8 cellular contexts compared by ENCODE assay signal in genomic region chr1:228500901-228501871, GRCh38. TPM values are rescaled to one million over a fixed set of nuclear protein-coding genes. Genes with fewer than 3 reads are reported as not detected.
DNase-seq lines count a peak whose midpoint lies in the region; ATAC-seq, FAIRE-seq and TF ChIP-seq lines count a peak whose summit lies in the region.

No MANE protein-coding gene starts in this region.

- H3K9me3 ChIP-seq in psoas muscle = no peaks in the 10 kb centered on the region

- peak; percentile 90 for ATAC-seq in HG02623 (IDR thresholded peaks at IDR 0.05; ENCODE audit: unreplicated experiment)
- peak; percentile 98 for ATAC-seq in SK-N-SH treated with all-trans-retinoic acid at 6 μM for 48 hours
- peak; percentile 97 for ATAC-seq in Right ventricle myocardium superior (ENCODE audit: poor library complexity)
- ATAC-seq in psoas muscle = peak; percentile 91 to 96 (median 94)

- H3K36me3 ChIP-seq in psoas muscle (ENCODE audit: insufficient read depth in 1 of 2, low read depth in 1 of 2) = peaks cover 0 to under 1% of the 10 kb centered on the region in 2 donors

- DNase-seq in NB4 (ENCODE audit: low read depth) (peak; percentile 92), Right ventricle myocardium superior (peak; percentile 84), psoas muscle (peak; percentile 83 to 87), urothelium cell line (ENCODE audit: low spot score) (peak; percentile 83)
- DNase-seq in activated naive CD4-positive, alpha-beta T cell treated with anti-CD3 and anti-CD28 coated beads, Interleukin-2, amount 50 U/mL, for 16 hours = peak; percentile 88

- no peak for TF ChIP-seq POLR2A in NB4 (IDR thresholded peaks at IDR 0.05; ENCODE audit: extremely low read depth, insufficient read length)

- no peak overlapping the region for H3K27ac ChIP-seq in psoas muscle

- H3K4me1 ChIP-seq in psoas muscle = peaks cover 7% of the 10 kb centered on the region

- no peak for FAIRE-seq in urothelium cell line (lab: Jason Lieb, UNC)

- H3K27me3 ChIP-seq in psoas muscle (ENCODE audit: insufficient read depth in 3 of 3, low read length in 2 of 3) = no peaks in the 10 kb centered on the region

- WGBS in psoas muscle, 3 donors = 22 to 25% (median 23%) methylated on average over 23 of the region's 23 CpGs

- intact Hi-C loops in Right ventricle myocardium superior (cut with DNase I) (no loop called here), psoas muscle (cut with DNase I) (no loop called here)

- H3K4me3 ChIP-seq in NB4 (ENCODE audit: low read depth, low read length) (no peak overlapping the region), psoas muscle (peak overlapping the region; percentile 48)

- TF ChIP-seq CTCF in GM12873 (IDR thresholded peaks at IDR 0.05; ENCODE audit: insufficient read depth, low read depth, low read length, missing control alignments) (peak; percentile 97), NB4 (IDR thresholded peaks at IDR 0.05; ENCODE audit: low read depth, low read length) (peak; percentile 88), psoas muscle (IDR thresholded peaks at IDR 0.05) (peak; percentile 93)

TF ChIP-seq in SK-N-SH treated with all-trans-retinoic acid at 6 μM for 48 hours, 23 proteins besides CTCF, POLR2A, EP300 and RAD21:
- no peak for TF ChIP-seq BACH2 (CRISPR knock-in tag; IDR thresholded peaks at IDR 0.05; ENCODE audit: borderline replicate concordance)
- peak; percentile 10; the same call in 1 of the 2 replicates for TF ChIP-seq ZC3H10 (CRISPR knock-in tag; IDR thresholded peaks at IDR 0.05)

RNA-seq across cellular contexts. Expression of gene RNF187, which starts 14.0 kb away (rescaled TPM):
- total RNA-seq in Right ventricle myocardium superior (81.7 TPM), psoas muscle (100 to 1,000 TPM in 3 of 4 donors, 10 to 100 TPM in 1; 85.2 to 167 (median 122) TPM)
- 10 to 100 TPM; 34.8 to 79.1 (median 76.0) TPM for polyA plus RNA-seq in psoas muscle
